Comparison of ENCODE assay signal across 1 cellular context in the genomic region with DNA sequence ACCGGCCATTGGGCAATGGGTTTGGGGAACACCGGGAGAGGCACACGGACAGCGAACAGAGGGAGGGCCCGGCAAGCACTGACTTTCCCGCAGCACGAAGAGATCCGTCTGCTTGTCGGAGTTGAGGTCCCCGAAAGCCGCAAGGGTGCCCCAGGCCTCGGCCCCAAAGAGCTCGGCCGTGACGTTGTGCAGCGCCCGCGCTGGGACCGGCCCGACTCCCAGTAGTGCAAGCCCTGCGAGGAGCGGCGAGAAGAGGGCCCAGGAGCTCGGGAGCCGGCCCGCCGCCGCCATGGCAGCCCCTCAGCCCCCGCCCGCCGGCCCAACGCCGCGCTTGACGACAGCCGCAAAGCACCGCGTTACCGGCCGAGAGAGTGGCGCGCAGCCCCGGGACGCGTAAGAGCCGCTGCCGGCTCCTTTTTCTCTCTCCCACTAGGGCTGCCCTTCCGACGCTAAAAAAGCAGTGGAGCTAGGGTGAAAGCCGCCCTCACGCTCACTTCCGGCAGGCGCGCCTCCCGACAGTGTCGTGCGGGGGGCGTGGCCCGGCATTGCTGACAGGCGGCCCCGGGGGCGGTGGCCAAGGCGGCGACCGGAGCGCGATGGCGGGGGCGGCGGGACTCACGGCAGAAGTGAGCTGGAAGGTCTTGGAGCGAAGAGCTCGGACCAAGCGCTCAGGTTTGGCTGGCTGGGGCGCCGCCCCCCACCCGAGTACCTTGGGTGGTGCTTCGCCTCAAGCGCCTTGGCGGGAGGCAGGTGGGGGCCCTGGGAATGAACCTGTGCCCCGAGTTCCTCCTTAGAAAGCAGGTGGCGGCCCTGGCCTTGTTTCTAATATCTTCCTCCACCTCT.
TF ChIP-seq lines count a peak whose summit lies in the region.

Gene ITFG1 (minus strand): TSS at position 309 of the 843 bp plus-strand sequence. CDS start 18 bp downstream, at position 291.
Gene PHKB (plus strand): TSS at position 577 of the 843 bp plus-strand sequence. CDS start 20 bp downstream, at position 597.

TF ChIP-seq in HepG2, 621 proteins besides CTCF, POLR2A, EP300 and RAD21 (continued from another document and continues in another):
- TF ChIP-seq, protein P1, sequence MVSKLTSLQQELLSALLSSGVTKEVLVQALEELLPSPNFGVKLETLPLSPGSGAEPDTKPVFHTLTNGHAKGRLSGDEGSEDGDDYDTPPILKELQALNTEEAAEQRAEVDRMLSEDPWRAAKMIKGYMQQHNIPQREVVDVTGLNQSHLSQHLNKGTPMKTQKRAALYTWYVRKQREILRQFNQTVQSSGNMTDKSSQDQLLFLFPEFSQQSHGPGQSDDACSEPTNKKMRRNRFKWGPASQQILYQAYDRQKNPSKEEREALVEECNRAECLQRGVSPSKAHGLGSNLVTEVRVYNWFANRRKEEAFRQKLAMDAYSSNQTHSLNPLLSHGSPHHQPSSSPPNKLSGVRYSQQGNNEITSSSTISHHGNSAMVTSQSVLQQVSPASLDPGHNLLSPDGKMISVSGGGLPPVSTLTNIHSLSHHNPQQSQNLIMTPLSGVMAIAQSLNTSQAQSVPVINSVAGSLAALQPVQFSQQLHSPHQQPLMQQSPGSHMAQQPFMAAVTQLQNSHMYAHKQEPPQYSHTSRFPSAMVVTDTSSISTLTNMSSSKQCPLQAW (CRISPR knock-in tag; IDR thresholded peaks at IDR 0.05), result 0 out of 2 replicates have a peak, but pooled peaks have one; percentile 23
- TF ChIP-seq GATA4 (IDR thresholded peaks at IDR 0.05; ENCODE audit: borderline replicate concordance, low read depth) (0 out of 2 replicates have a peak, but pooled peaks have one; percentile 4), ZNF513 (CRISPR knock-in tag; conservative IDR thresholded peaks at IDR 0.05) (peak; percentile 88; the same call in 1 of the 2 replicates), JUND (CRISPR knock-in tag; IDR thresholded peaks at IDR 0.05) (no peak), ZNF407 (CRISPR knock-in tag; IDR thresholded peaks at IDR 0.05; ENCODE audit: not compliant biosample characterization) (no peak), GLI4 (CRISPR knock-in tag; IDR thresholded peaks at IDR 0.05; ENCODE audit: borderline replicate concordance) (no peak), ZNF790 (CRISPR knock-in tag; IDR thresholded peaks at IDR 0.05; ENCODE audit: borderline replicate concordance) (peak; percentile 96), ATM (IDR thresholded peaks at IDR 0.05; ENCODE audit: borderline replicate concordance) (no peak), ERF (CRISPR knock-in tag; IDR thresholded peaks at IDR 0.05) (peak; percentile 83), ZNF780A (CRISPR knock-in tag; IDR thresholded peaks at IDR 0.05) (no peak), ZNF567 (CRISPR knock-in tag; IDR thresholded peaks at IDR 0.05; ENCODE audit: borderline replicate concordance) (peak; percentile 21), BORCS8-MEF2B (CRISPR knock-in tag; IDR thresholded peaks at IDR 0.05) (no peak), RBM22 (optimal IDR thresholded peaks at IDR 0.05; ENCODE audit: low read length) (no peak), ZNF572 (CRISPR knock-in tag; IDR thresholded peaks at IDR 0.05) (no peak), NFE2L1 (CRISPR knock-in tag; IDR thresholded peaks at IDR 0.05; ENCODE audit: borderline replicate concordance) (no peak), ZBTB37 (CRISPR knock-in tag; IDR thresholded peaks at IDR 0.05) (no peak), TFDP1 (CRISPR knock-in tag; IDR thresholded peaks at IDR 0.05; ENCODE audit: borderline replicate concordance) (no peak; the same call in 1 of the 2 replicates), ZKSCAN8 (CRISPR knock-in tag; IDR thresholded peaks at IDR 0.05; ENCODE audit: borderline replicate concordance) (no peak; the same call in 1 of the 2 replicates)
- TF ChIP-seq, protein P2, sequence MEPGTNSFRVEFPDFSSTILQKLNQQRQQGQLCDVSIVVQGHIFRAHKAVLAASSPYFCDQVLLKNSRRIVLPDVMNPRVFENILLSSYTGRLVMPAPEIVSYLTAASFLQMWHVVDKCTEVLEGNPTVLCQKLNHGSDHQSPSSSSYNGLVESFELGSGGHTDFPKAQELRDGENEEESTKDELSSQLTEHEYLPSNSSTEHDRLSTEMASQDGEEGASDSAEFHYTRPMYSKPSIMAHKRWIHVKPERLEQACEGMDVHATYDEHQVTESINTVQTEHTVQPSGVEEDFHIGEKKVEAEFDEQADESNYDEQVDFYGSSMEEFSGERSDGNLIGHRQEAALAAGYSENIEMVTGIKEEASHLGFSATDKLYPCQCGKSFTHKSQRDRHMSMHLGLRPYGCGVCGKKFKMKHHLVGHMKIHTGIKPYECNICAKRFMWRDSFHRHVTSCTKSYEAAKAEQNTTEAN (CRISPR knock-in tag; conservative IDR thresholded peaks at IDR 0.05), result peak; percentile 0; the same call in 1 of the 2 replicates
- TF ChIP-seq, protein P3, sequence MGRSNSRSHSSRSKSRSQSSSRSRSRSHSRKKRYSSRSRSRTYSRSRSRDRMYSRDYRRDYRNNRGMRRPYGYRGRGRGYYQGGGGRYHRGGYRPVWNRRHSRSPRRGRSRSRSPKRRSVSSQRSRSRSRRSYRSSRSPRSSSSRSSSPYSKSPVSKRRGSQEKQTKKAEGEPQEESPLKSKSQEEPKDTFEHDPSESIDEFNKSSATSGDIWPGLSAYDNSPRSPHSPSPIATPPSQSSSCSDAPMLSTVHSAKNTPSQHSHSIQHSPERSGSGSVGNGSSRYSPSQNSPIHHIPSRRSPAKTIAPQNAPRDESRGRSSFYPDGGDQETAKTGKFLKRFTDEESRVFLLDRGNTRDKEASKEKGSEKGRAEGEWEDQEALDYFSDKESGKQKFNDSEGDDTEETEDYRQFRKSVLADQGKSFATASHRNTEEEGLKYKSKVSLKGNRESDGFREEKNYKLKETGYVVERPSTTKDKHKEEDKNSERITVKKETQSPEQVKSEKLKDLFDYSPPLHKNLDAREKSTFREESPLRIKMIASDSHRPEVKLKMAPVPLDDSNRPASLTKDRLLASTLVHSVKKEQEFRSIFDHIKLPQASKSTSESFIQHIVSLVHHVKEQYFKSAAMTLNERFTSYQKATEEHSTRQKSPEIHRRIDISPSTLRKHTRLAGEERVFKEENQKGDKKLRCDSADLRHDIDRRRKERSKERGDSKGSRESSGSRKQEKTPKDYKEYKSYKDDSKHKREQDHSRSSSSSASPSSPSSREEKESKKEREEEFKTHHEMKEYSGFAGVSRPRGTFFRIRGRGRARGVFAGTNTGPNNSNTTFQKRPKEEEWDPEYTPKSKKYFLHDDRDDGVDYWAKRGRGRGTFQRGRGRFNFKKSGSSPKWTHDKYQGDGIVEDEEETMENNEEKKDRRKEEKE (IDR thresholded peaks at IDR 0.05), result no peak
- TF ChIP-seq, protein P4, sequence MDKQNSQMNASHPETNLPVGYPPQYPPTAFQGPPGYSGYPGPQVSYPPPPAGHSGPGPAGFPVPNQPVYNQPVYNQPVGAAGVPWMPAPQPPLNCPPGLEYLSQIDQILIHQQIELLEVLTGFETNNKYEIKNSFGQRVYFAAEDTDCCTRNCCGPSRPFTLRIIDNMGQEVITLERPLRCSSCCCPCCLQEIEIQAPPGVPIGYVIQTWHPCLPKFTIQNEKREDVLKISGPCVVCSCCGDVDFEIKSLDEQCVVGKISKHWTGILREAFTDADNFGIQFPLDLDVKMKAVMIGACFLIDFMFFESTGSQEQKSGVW (CRISPR knock-in tag; IDR thresholded peaks at IDR 0.05; ENCODE audit: borderline replicate concordance), result no peak
- TF ChIP-seq, protein P5, sequence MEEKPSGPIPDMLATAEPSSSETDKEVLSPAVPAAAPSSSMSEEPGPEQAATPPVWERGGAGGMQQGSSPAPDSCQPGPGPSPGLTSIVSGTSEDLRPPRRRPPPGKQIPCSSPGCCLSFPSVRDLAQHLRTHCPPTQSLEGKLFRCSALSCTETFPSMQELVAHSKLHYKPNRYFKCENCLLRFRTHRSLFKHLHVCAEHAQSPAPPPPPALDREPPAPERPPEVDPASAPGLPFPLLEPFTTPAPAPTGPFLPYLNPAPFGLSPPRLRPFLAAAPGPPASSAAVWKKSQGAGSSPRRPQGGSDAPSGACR (CRISPR knock-in tag; IDR thresholded peaks at IDR 0.05), result peak; percentile 85
- TF ChIP-seq, protein P6, sequence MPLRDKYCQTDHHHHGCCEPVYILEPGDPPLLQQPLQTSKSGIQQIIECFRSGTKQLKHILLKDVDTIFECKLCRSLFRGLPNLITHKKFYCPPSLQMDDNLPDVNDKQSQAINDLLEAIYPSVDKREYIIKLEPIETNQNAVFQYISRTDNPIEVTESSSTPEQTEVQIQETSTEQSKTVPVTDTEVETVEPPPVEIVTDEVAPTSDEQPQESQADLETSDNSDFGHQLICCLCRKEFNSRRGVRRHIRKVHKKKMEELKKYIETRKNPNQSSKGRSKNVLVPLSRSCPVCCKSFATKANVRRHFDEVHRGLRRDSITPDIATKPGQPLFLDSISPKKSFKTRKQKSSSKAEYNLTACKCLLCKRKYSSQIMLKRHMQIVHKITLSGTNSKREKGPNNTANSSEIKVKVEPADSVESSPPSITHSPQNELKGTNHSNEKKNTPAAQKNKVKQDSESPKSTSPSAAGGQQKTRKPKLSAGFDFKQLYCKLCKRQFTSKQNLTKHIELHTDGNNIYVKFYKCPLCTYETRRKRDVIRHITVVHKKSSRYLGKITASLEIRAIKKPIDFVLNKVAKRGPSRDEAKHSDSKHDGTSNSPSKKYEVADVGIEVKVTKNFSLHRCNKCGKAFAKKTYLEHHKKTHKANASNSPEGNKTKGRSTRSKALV (CRISPR knock-in tag; IDR thresholded peaks at IDR 0.05), result 0 out of 2 replicates have a peak, but pooled peaks have one; percentile 67
